In genomic region chr17:3526491-3526890, GRCh38 we compare ENCODE assay signal across 22 cellular contexts. TPM values are rescaled to one million over a fixed set of nuclear protein-coding genes. Genes with fewer than 3 reads are reported as not detected.
DNase-seq lines count a peak whose midpoint lies in the region; ATAC-seq, FAIRE-seq and TF ChIP-seq lines count a peak whose summit lies in the region.
"Had no signal": no experiment of that assay in that cellular context is flagged by ENCODE, and none has a peak within 500 bp of the region (broad histone marks: within the 10 kb centered on the region; RNA-seq: fewer than 3 reads in every experiment).

No MANE protein-coding gene starts in this region.

- TF ChIP-seq POLR2A in spleen (IDR thresholded peaks at IDR 0.05) (no peak), gastroesophageal sphincter (IDR thresholded peaks at IDR 0.05) (no peak)

- DNase-seq in kidney (peak; percentile 20), neuronal stem cell (ENCODE audit: low spot score) (no peak), spleen (peak; percentile 28), NCI-H774 (lab: John Stamatoyannopoulos, UW) (no peak), AG08395 (ENCODE audit: low spot score) (no peak)
- DNase-seq: ACHN; AML-193; CD4-positive, alpha-beta T cell; DMS153; DMS79; GDM1; H9 had no signal

- TF ChIP-seq CTCF in kidney (IDR thresholded peaks at IDR 0.05; ENCODE audit: borderline replicate concordance, extremely low read depth, insufficient read depth), result no peak
- no peak for TF ChIP-seq CTCF in spleen (IDR thresholded peaks at IDR 0.05 in 8 of 11, conservative IDR thresholded peaks at IDR 0.05 in 3 of 11)
- no peak for TF ChIP-seq CTCF in gastroesophageal sphincter (IDR thresholded peaks at IDR 0.05)

- H3K4me1 ChIP-seq in kidney (ENCODE audit: control insufficient read depth in 1 of 2, insufficient read depth in 1 of 2, low read depth in 1 of 2, low read length in 2 of 2), result no peaks in the 10 kb centered on the region
- peaks cover 25 to 27% of the 10 kb centered on the region in 2 donors for H3K4me1 ChIP-seq in neuronal stem cell (ENCODE audit: control insufficient read depth in 2 of 2, insufficient read depth in 1 of 2, low read depth in 1 of 2, low read length in 2 of 2)
- H3K4me1 ChIP-seq in spleen, result no peaks in the 10 kb centered on the region
- peaks cover 0 to 21% (median 0%) of the 10 kb centered on the region in 3 donors for H3K4me1 ChIP-seq in gastroesophageal sphincter

- ATAC-seq in GM21360 (IDR thresholded peaks at IDR 0.05; ENCODE audit: unreplicated experiment) (no peak), gastroesophageal sphincter (no peak)

- H3K4me3 ChIP-seq in kidney (ENCODE audit: low read length in 2 of 2) (no peak overlapping the region), neuronal stem cell (ENCODE audit: low read length in 2 of 2) (no peak overlapping the region), spleen (no peak overlapping the region), gastroesophageal sphincter (no peak overlapping the region)

- no CpG with 5 or more reads among the region's 12 CpGs for WGBS in neuronal stem cell (ENCODE audit: extremely low coverage in 2 of 2, insufficient read length in 2 of 2, insufficient replicate concordance in 1 of 2), 2 donors
- 77 to 94% (median 90%) methylated on average over 12 of the region's 12 CpGs for WGBS in spleen, 5 donors
- 78 to 82% methylated on average over 6 of the region's 12 CpGs for WGBS in gastroesophageal sphincter (ENCODE audit: low coverage in 1 of 2), 2 donors

- no peak overlapping the region for H2BK12ac ChIP-seq in neuronal stem cell (ENCODE audit: low read length)

- H2BK15ac ChIP-seq in neuronal stem cell (ENCODE audit: low read length), result no peak overlapping the region

- no peak for TF ChIP-seq EP300 in gastroesophageal sphincter (IDR thresholded peaks at IDR 0.05)

- H3K27ac ChIP-seq in angular gyrus (ENCODE audit: low read depth, low read length) (peak overlapping the region; percentile 10), kidney (ENCODE audit: low read depth in 2 of 2, low read length in 2 of 2) (no peak overlapping the region), neuronal stem cell (replicated peaks; ENCODE audit: low read length) (no peak overlapping the region), spleen (no peak overlapping the region), gastroesophageal sphincter (no peak overlapping the region)
- H3K27ac ChIP-seq: C4-2B had no signal

- H3K4me2 ChIP-seq in neuronal stem cell (ENCODE audit: insufficient read depth, low read length, poor library complexity, severe bottlenecking), result no peak overlapping the region

- intact Hi-C loops in kidney (cut with DNase I), result no loop called here
- intact Hi-C loops in spleen (cut with DNase I; ENCODE audit: low total_unique reads), result no loop called here

- H4K8ac ChIP-seq in neuronal stem cell (ENCODE audit: low read depth, low read length), result no peak overlapping the region

- H3K9ac ChIP-seq in kidney (ENCODE audit: low read length in 2 of 2) (no peak overlapping the region), neuronal stem cell (ENCODE audit: low read depth, low read length, poor library complexity) (no peak overlapping the region)

- H3K79me1 ChIP-seq in neuronal stem cell (ENCODE audit: low read depth, low read length), result peaks cover 1% of the 10 kb centered on the region

- H3K18ac ChIP-seq in neuronal stem cell (ENCODE audit: low read length), result peak overlapping the region; percentile 62

- H3K4ac ChIP-seq in neuronal stem cell (ENCODE audit: low read length), result no peak overlapping the region

- H2AK5ac ChIP-seq in neuronal stem cell (ENCODE audit: low read depth, low read length), result no peak overlapping the region

- H3K27me3 ChIP-seq in neuronal stem cell (ENCODE audit: control insufficient read depth in 3 of 3, insufficient read depth in 3 of 3, low read depth in 1 of 3, low read length in 3 of 3) (no peaks in the 10 kb centered on the region), spleen (replicated peaks in 1 of 7) (peaks cover 0 to 19% (median 0%) of the 10 kb centered on the region in 7 donors), gastroesophageal sphincter (peaks cover 36% of the 10 kb centered on the region)

- no peak overlapping the region for H2BK5ac ChIP-seq in neuronal stem cell (ENCODE audit: low read length)

- no peak overlapping the region for H2BK120ac ChIP-seq in neuronal stem cell (ENCODE audit: low read depth, low read length)

- no peak overlapping the region for H4K91ac ChIP-seq in neuronal stem cell (ENCODE audit: low read depth, low read length, poor library complexity)

- H2AFZ ChIP-seq in neuronal stem cell (ENCODE audit: low read length), result no peak overlapping the region

- H3K9me3 ChIP-seq in kidney (ENCODE audit: control insufficient read depth in 1 of 2, low read length in 2 of 2), result no peaks in the 10 kb centered on the region
- no peaks in the 10 kb centered on the region for H3K9me3 ChIP-seq in neuronal stem cell (replicated peaks in 1 of 2; ENCODE audit: control insufficient read depth in 2 of 2, insufficient read depth in 1 of 2, low read depth in 1 of 2, low read length in 2 of 2)
- no peaks in the 10 kb centered on the region for H3K9me3 ChIP-seq in spleen
- H3K9me3 ChIP-seq in gastroesophageal sphincter, result no peaks in the 10 kb centered on the region

- H3K14ac ChIP-seq in neuronal stem cell (ENCODE audit: low read length), result no peak overlapping the region

- H3K36me3 ChIP-seq in kidney (ENCODE audit: control insufficient read depth in 1 of 2, insufficient read depth in 2 of 2, low read length in 2 of 2) (no peaks in the 10 kb centered on the region), neuronal stem cell (replicated peaks in 1 of 2; ENCODE audit: control insufficient read depth in 2 of 2, insufficient read depth in 2 of 2, low read length in 2 of 2) (no peaks in the 10 kb centered on the region), spleen (no peaks in the 10 kb centered on the region), gastroesophageal sphincter (no peaks in the 10 kb centered on the region)

- peak overlapping the region; percentile 17 for H3K23ac ChIP-seq in neuronal stem cell (ENCODE audit: low read depth, low read length, poor library complexity)

- FAIRE-seq in kidney (lab: Jason Lieb, UNC), result no peak
- FAIRE-seq: A204.1, GM12892, GM18507, H1 had no signal

RNA-seq across cellular contexts. Expression of gene TRPV3, which starts 31.1 kb away (rescaled TPM):
- total RNA-seq in kidney (1.2 TPM), spleen (1 to 10 TPM in 5 of 7 donors, under 1 TPM in 2; 0.32 to 2.0 (median 1.2) TPM), gastroesophageal sphincter (under 1 TPM; 0.31 to 0.82 (median 0.70) TPM)
- polyA plus RNA-seq in kidney (ENCODE audit: insufficient read depth, low read depth, low replicate concordance) (0.13 TPM), spleen (under 1 TPM; 0.13 to 0.45 (median 0.20) TPM)
- polyA plus RNA-seq in neuronal stem cell (2013, experiment 1 of 2), result 2.0 TPM
- 2.4 TPM for polyA plus RNA-seq in neuronal stem cell (2013, experiment 2 of 2)

RNA-seq across cellular contexts. Expression of gene ASPA, which starts 50.7 kb away (rescaled TPM):
- total RNA-seq in kidney (5.1 TPM), spleen (10 to 100 TPM in 1 of 7 donors, 1 to 10 TPM in 6; 1.4 to 10.8 (median 7.0) TPM), gastroesophageal sphincter (1 to 10 TPM; 1.4 to 3.4 (median 2.7) TPM)
- polyA plus RNA-seq in kidney (ENCODE audit: insufficient read depth, low read depth, low replicate concordance) (24.2 TPM), spleen (1 to 10 TPM in 1 of 3 donors, under 1 TPM in 2; 0.86 to 1.6 (median 0.93) TPM)
- not detected for polyA plus RNA-seq in neuronal stem cell (2013, experiment 1 of 2)
- not detected for polyA plus RNA-seq in neuronal stem cell (2013, experiment 2 of 2)
- total RNA-seq: CD4-positive, alpha-beta T cell; Daoy; H1; H9 had no signal
- polyA plus RNA-seq: BJ had no signal

RNA-seq across cellular contexts. Expression of gene SPATA22, which starts 54.9 kb away (rescaled TPM):
- total RNA-seq in kidney, result 0.31 TPM
- polyA plus RNA-seq in kidney (ENCODE audit: insufficient read depth, low read depth, low replicate concordance), result not detected
- polyA plus RNA-seq in neuronal stem cell (2013, experiment 1 of 2), result 0.15 TPM
- polyA plus RNA-seq in neuronal stem cell (2013, experiment 2 of 2), result 0.39 TPM
- total RNA-seq in spleen, result under 1 TPM in 1 of 7 donors, not detected in 6; 0.54 TPM
- polyA plus RNA-seq in spleen, result under 1 TPM; 0.22 to 0.80 (median 0.24) TPM
- total RNA-seq in gastroesophageal sphincter, result 1 to 10 TPM in 1 of 4 donors, under 1 TPM in 1, not detected in 2; 0.81 to 2.2 TPM
- total RNA-seq: Daoy, H1, H9 had no signal
- polyA plus RNA-seq: BJ had no signal

Comparison
In these comparisons a context has a peak if more than half of its experiments do, and no peak if none do; other contexts are left out.
1. DNase-seq: peak in kidney (single experiment) and spleen (single experiment); none in neuronal stem cell (single experiment), NCI-H774 (single experiment) and AG08395 (single experiment).